Comparison of ENCODE assay signal across 17 cellular contexts in genomic region chr2:30222636-30223360, GRCh38. TPM values are rescaled to one million over a fixed set of nuclear protein-coding genes. Genes with fewer than 3 reads are reported as not detected.
DNase-seq lines count a peak whose midpoint lies in the region; ATAC-seq, FAIRE-seq and TF ChIP-seq lines count a peak whose summit lies in the region.
"Had no signal": no experiment of that assay in that cellular context is flagged by ENCODE, and none has a peak within 500 bp of the region (broad histone marks: within the 10 kb centered on the region; RNA-seq: fewer than 3 reads in every experiment).

No MANE protein-coding gene starts in this region.

- peak; percentile 54 for FAIRE-seq in GM12891 (lab: Jason Lieb, UNC)

- no peaks in the 10 kb centered on the region for H3K36me3 ChIP-seq in ascending aorta
- H3K36me3 ChIP-seq in neutrophil: no peaks in the 10 kb centered on the region
- H3K36me3 ChIP-seq: left lung had no signal

- H3K27me3 ChIP-seq in ascending aorta: no peaks in the 10 kb centered on the region
- H3K27me3 ChIP-seq in neutrophil: no peaks in the 10 kb centered on the region
- H3K27me3 ChIP-seq: left lung, testis had no signal

- H3K36me3 Mint-ChIP-seq in T-helper 2 cell treated with Interferon-gamma antibody and Interleukin-4, amounts not matched to agents 5 μg/mL and 100 μg/mL, for 36 hours (ENCODE audit: low read depth): no peaks in the 10 kb centered on the region

- H3K4me3 ChIP-seq in ascending aorta (no peak overlapping the region), neutrophil (ENCODE audit: low read depth in 1 of 2, low read length in 1 of 2) (no peak overlapping the region)
- H3K4me3 ChIP-seq: left lung, testis had no signal

- H3K9me3 ChIP-seq in ascending aorta: no peaks in the 10 kb centered on the region
- no peaks in the 10 kb centered on the region for H3K9me3 ChIP-seq in neutrophil
- H3K9me3 ChIP-seq: left lung, testis had no signal

- peaks cover 48% of the 10 kb centered on the region for H3K4me1 Mint-ChIP-seq in T-helper 2 cell treated with Interferon-gamma antibody and Interleukin-4, amounts not matched to agents 5 μg/mL and 100 μg/mL, for 36 hours (ENCODE audit: low read depth)

- H3K27ac ChIP-seq in ascending aorta (peak overlapping the region; percentile 73 to 81), neutrophil (peak overlapping the region; percentile 85)
- H3K27ac ChIP-seq: testis had no signal

- H3K4me1 ChIP-seq in ascending aorta (peaks cover 10 to 28% of the 10 kb centered on the region in 2 donors), neutrophil (ENCODE audit: control insufficient read depth in 1 of 2, insufficient read depth in 1 of 2, low read depth in 1 of 2, low read length in 1 of 2) (peaks cover 44 to 49% of the 10 kb centered on the region in 2 experiments)

- H3K4me3 Mint-ChIP-seq in T-helper 2 cell treated with Interferon-gamma antibody and Interleukin-4, amounts not matched to agents 5 μg/mL and 100 μg/mL, for 36 hours: no peak overlapping the region

- no peak for DNase-seq in T-helper 2 cell treated with Interferon-gamma antibody and Interleukin-4, amounts not matched to agents 5 μg/mL and 100 μg/mL, for 36 hours (ENCODE audit: low spot score)
- DNase-seq in T-helper 2 cell (no peak), GM12891 (ENCODE audit: insufficient read length, low spot score) (no peak), ascending aorta (ENCODE audit: low spot score in 2 of 2) (no peak), NK-92 (lab: John Stamatoyannopoulos, UW; ENCODE audit: unreplicated experiment) (no peak), medulla oblongata (ENCODE audit: extremely low spot score) (no peak)
- DNase-seq: 8988T; left lung; NCI-H2107; NCI-H526 treated with DMSO at 0.1 percent for 48 hours; right cardiac atrium; stimulated activated CD4-positive, alpha-beta T cell treated with anti-CD3 and anti-CD28 coated beads, Interleukin-1b, Interleukin-23, amount 100 ng/mL, for 48 hours; testis had no signal

- H3K27ac Mint-ChIP-seq in T-helper 2 cell treated with Interferon-gamma antibody and Interleukin-4, amounts not matched to agents 5 μg/mL and 100 μg/mL, for 36 hours: peak overlapping the region; percentile 50

- H3K27me3 Mint-ChIP-seq in T-helper 2 cell treated with Interferon-gamma antibody and Interleukin-4, amounts not matched to agents 5 μg/mL and 100 μg/mL, for 36 hours (ENCODE audit: low read depth): no peaks in the 10 kb centered on the region

- ATAC-seq in GM18868 (IDR thresholded peaks at IDR 0.05; ENCODE audit: unreplicated experiment): no peak
- ATAC-seq: left lung, Panc1, right cardiac atrium, SK-N-SH treated with all-trans-retinoic acid at 6 μM for 48 hours had no signal

- intact Hi-C loops in ascending aorta (cut with DNase I): no loop called here

- no peak for TF ChIP-seq POLR2A in GM12891 (IDR thresholded peaks at IDR 0.05; ENCODE audit: low read depth, low read length)

- no peak for TF ChIP-seq CTCF in ascending aorta (IDR thresholded peaks at IDR 0.05)
- no peak for TF ChIP-seq CTCF in neutrophil (IDR thresholded peaks at IDR 0.05)

- no peaks in the 10 kb centered on the region for H3K9me3 Mint-ChIP-seq in T-helper 2 cell treated with Interferon-gamma antibody and Interleukin-4, amounts not matched to agents 5 μg/mL and 100 μg/mL, for 36 hours

TF ChIP-seq in GM12891, 5 proteins besides CTCF, POLR2A, EP300 and RAD21:
- TF ChIP-seq TAF1 (IDR thresholded peaks at IDR 0.05; ENCODE audit: low read depth, low read length) (no peak), POLR2AphosphoS5 (IDR thresholded peaks at IDR 0.05; ENCODE audit: low read depth, low read length) (no peak), PAX5 (IDR thresholded peaks at IDR 0.05; ENCODE audit: insufficient read depth, low read length, severe bottlenecking) (no peak), SPI1 (IDR thresholded peaks at IDR 0.05; ENCODE audit: low read depth, low read length) (no peak), POU2F2 (IDR thresholded peaks at IDR 0.05; ENCODE audit: low read depth, low read length) (no peak)

RNA-seq across cellular contexts. Expression of gene LBH, which starts 8.5 kb away (rescaled TPM):
- 35.5 TPM for polyA plus RNA-seq in GM12891 (2012; ENCODE audit: low read depth, missing spikeins)
- 116 TPM for total RNA-seq in ascending aorta
